Comparison of ENCODE assay signal across 2 cellular contexts in the genomic region with DNA sequence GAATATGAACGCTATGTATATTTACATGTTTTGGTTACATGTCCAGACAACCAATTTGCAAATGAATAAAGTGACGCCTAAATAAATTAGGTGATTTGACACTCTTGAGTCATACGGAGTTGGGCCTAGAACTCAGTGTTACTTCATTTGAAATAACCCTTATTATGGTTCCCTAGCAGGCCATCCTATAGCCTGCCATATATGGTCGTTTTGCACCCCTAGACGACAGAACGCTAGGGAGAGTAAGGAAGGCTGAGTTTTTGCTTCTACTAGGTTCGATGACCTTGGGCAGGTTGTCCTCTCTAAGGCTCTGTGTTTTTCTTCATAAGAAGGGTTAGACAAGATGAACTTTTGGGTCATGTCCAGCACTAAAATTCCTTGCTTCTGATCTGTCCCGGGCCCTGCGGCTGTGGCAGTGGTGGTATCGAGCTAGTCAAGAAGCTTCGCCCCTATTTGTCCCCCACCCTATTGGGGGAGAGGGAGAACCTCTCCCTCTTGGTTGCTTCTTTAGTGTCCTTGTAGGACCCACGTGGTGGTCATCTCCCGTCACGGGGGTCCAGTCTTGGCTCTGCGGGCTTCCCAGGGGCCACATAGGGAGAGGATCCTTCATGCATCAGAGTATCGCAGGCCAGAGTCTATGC.
TF ChIP-seq lines count a peak whose summit lies in the region.

No MANE protein-coding gene starts in this region.

TF ChIP-seq in IMR-90, 13 proteins besides CTCF, POLR2A, EP300 and RAD21 (continued from another document):
- TF ChIP-seq, protein P1, sequence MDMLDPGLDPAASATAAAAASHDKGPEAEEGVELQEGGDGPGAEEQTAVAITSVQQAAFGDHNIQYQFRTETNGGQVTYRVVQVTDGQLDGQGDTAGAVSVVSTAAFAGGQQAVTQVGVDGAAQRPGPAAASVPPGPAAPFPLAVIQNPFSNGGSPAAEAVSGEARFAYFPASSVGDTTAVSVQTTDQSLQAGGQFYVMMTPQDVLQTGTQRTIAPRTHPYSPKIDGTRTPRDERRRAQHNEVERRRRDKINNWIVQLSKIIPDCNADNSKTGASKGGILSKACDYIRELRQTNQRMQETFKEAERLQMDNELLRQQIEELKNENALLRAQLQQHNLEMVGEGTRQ (IDR thresholded peaks at IDR 0.05; ENCODE audit: low read depth, low read length) = no peak
- TF ChIP-seq RFX5 (IDR thresholded peaks at IDR 0.05; ENCODE audit: low read depth, low read length) (no peak), NFE2L2 (IDR thresholded peaks at IDR 0.05; ENCODE audit: low read depth, low read length) (no peak), MAFK (IDR thresholded peaks at IDR 0.05; ENCODE audit: low read depth, low read length) (no peak), BHLHE40 (IDR thresholded peaks at IDR 0.05; ENCODE audit: low read depth, low read length) (no peak), CEBPB (IDR thresholded peaks at IDR 0.05; ENCODE audit: low read depth, low read length) (no peak), RCOR1 (IDR thresholded peaks at IDR 0.05; ENCODE audit: insufficient replicate concordance, low read length) (no peak), SMC3 (IDR thresholded peaks at IDR 0.05; ENCODE audit: low read depth, low read length) (no peak), MAZ (IDR thresholded peaks at IDR 0.05; ENCODE audit: borderline replicate concordance, low read depth, low read length) (no peak), FOS (IDR thresholded peaks at IDR 0.05; ENCODE audit: low read depth, low read length) (no peak), CHD1 (IDR thresholded peaks at IDR 0.05; ENCODE audit: low read depth, low read length) (no peak)
- TF ChIP-seq, protein P2, sequence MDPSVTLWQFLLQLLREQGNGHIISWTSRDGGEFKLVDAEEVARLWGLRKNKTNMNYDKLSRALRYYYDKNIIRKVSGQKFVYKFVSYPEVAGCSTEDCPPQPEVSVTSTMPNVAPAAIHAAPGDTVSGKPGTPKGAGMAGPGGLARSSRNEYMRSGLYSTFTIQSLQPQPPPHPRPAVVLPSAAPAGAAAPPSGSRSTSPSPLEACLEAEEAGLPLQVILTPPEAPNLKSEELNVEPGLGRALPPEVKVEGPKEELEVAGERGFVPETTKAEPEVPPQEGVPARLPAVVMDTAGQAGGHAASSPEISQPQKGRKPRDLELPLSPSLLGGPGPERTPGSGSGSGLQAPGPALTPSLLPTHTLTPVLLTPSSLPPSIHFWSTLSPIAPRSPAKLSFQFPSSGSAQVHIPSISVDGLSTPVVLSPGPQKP (IDR thresholded peaks at IDR 0.05; ENCODE audit: borderline replicate concordance, low read depth, low read length) = no peak

TF ChIP-seq in neural cell, 6 proteins besides CTCF, POLR2A, EP300 and RAD21 (continued from another document):
- TF ChIP-seq, protein P3, sequence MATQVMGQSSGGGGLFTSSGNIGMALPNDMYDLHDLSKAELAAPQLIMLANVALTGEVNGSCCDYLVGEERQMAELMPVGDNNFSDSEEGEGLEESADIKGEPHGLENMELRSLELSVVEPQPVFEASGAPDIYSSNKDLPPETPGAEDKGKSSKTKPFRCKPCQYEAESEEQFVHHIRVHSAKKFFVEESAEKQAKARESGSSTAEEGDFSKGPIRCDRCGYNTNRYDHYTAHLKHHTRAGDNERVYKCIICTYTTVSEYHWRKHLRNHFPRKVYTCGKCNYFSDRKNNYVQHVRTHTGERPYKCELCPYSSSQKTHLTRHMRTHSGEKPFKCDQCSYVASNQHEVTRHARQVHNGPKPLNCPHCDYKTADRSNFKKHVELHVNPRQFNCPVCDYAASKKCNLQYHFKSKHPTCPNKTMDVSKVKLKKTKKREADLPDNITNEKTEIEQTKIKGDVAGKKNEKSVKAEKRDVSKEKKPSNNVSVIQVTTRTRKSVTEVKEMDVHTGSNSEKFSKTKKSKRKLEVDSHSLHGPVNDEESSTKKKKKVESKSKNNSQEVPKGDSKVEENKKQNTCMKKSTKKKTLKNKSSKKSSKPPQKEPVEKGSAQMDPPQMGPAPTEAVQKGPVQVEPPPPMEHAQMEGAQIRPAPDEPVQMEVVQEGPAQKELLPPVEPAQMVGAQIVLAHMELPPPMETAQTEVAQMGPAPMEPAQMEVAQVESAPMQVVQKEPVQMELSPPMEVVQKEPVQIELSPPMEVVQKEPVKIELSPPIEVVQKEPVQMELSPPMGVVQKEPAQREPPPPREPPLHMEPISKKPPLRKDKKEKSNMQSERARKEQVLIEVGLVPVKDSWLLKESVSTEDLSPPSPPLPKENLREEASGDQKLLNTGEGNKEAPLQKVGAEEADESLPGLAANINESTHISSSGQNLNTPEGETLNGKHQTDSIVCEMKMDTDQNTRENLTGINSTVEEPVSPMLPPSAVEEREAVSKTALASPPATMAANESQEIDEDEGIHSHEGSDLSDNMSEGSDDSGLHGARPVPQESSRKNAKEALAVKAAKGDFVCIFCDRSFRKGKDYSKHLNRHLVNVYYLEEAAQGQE (IDR thresholded peaks at IDR 0.05; ENCODE audit: borderline replicate concordance) = no peak
- no peak for TF ChIP-seq SMC3 (conservative IDR thresholded peaks at IDR 0.05; ENCODE audit: poor library complexity)
- TF ChIP-seq MXI1 (conservative IDR thresholded peaks at IDR 0.05; ENCODE audit: poor library complexity, severe bottlenecking) = no peak
- no peak for TF ChIP-seq TAF1 (IDR thresholded peaks at IDR 0.05; ENCODE audit: low read depth)
- TF ChIP-seq EZH2 (IDR thresholded peaks at IDR 0.05; ENCODE audit: borderline replicate concordance, insufficient read depth, low read length, poor library complexity, severe bottlenecking) = no peak
